1 cellular context compared by ENCODE assay signal in the genomic region with DNA sequence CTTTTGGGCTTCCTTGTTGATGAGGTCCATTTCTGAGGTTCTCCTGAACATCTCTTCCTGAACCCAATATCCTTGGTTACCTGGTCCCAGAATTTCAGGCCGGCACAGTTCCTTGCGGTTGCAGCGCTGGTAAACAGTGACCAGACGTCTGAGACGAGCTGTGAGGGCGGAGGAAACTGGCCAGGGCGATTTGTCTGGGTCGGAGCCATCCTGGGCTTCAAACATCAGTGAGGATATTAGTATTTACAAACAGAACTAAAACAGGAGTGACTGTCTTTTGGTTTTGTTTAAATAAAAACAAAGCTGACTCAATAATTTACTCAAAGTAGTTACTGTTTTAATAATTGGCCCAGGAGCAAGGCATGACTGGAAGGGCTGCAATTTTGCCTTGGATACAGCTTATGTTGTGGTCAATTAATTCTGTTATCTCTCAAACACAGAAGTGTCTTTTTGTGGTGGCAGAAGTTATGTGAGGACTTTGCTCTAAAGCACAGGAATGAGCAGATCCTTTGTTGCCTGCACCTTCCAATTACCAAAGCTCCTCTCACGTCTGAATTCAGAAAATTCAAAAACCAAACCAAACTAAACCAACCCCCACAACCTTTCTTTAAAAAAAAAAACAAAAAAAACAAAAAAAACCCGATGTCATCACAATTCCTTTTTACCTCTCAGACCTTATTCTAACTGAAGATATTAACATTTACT.
TF ChIP-seq lines count a peak whose summit lies in the region.

No MANE protein-coding gene starts in this region.

TF ChIP-seq in K562, 482 proteins besides CTCF, POLR2A, EP300 and RAD21 (continued from another document):
- no peak for TF ChIP-seq REST (CRISPR knock-in tag; IDR thresholded peaks at IDR 0.05; ENCODE audit: low read depth)
- no peak for TF ChIP-seq ZFX (CRISPR knock-in tag; IDR thresholded peaks at IDR 0.05)
- TF ChIP-seq NUFIP1 (IDR thresholded peaks at IDR 0.05; ENCODE audit: partially characterized antibody) = peak; percentile 26
- no peak for TF ChIP-seq NCOA4 (IDR thresholded peaks at IDR 0.05; ENCODE audit: partially characterized antibody)
- no peak for TF ChIP-seq CTBP1 (IDR thresholded peaks at IDR 0.05; ENCODE audit: borderline replicate concordance)
- TF ChIP-seq, protein P1, sequence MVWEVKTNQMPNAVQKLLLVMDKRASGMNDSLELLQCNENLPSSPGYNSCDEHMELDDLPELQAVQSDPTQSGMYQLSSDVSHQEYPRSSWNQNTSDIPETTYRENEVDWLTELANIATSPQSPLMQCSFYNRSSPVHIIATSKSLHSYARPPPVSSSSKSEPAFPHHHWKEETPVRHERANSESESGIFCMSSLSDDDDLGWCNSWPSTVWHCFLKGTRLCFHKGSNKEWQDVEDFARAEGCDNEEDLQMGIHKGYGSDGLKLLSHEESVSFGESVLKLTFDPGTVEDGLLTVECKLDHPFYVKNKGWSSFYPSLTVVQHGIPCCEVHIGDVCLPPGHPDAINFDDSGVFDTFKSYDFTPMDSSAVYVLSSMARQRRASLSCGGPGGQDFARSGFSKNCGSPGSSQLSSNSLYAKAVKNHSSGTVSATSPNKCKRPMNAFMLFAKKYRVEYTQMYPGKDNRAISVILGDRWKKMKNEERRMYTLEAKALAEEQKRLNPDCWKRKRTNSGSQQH (CRISPR knock-in tag; IDR thresholded peaks at IDR 0.05) = no peak
- TF ChIP-seq JUND (IDR thresholded peaks at IDR 0.05; ENCODE audit: borderline replicate concordance, low read depth, low read length) = peak; percentile 60; the same call in 1 of the 2 replicates
- TF ChIP-seq JUND (tag; IDR thresholded peaks at IDR 0.05; ENCODE audit: borderline replicate concordance, low read depth, low read length) = no peak; the same call in 2 of the 3 replicates
- 0 out of 2 replicates have a peak, but pooled peaks have one; percentile 70 for TF ChIP-seq GTF2E2 (tag; IDR thresholded peaks at IDR 0.05)
- peak; percentile 93 for TF ChIP-seq SMARCE1 (IDR thresholded peaks at IDR 0.05)
- TF ChIP-seq NEUROD1 (IDR thresholded peaks at IDR 0.05; ENCODE audit: borderline replicate concordance, low read depth, low read length, partially characterized antibody) = no peak
- peak; percentile 82 for TF ChIP-seq NCOR1 (IDR thresholded peaks at IDR 0.05)
- TF ChIP-seq IRF2 (CRISPR knock-in tag; IDR thresholded peaks at IDR 0.05) = no peak
- TF ChIP-seq BHLHE40 (IDR thresholded peaks at IDR 0.05; ENCODE audit: low read length) = peak; percentile 25; the same call in 1 of the 2 replicates
- no peak for TF ChIP-seq KLF6 (CRISPR knock-in tag; IDR thresholded peaks at IDR 0.05; ENCODE audit: borderline replicate concordance)
- TF ChIP-seq TAF1 (IDR thresholded peaks at IDR 0.05; ENCODE audit: control insufficient read depth, extremely low read depth, insufficient read depth, low read length, severe bottlenecking) = no peak
- TF ChIP-seq, protein P2, sequence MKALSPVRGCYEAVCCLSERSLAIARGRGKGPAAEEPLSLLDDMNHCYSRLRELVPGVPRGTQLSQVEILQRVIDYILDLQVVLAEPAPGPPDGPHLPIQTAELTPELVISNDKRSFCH (CRISPR knock-in tag; IDR thresholded peaks at IDR 0.05) = no peak
- TF ChIP-seq, protein P2 (tag; IDR thresholded peaks at IDR 0.05) = peak; percentile 34; the same call in 1 of the 2 replicates
- no peak for TF ChIP-seq CREB5 (CRISPR knock-in tag; IDR thresholded peaks at IDR 0.05)
- TF ChIP-seq ZC3H11A (IDR thresholded peaks at IDR 0.05; ENCODE audit: low read depth, low read length) = no peak
- TF ChIP-seq ELK1 (CRISPR knock-in tag; IDR thresholded peaks at IDR 0.05) = no peak
- peak; percentile 94 for TF ChIP-seq ZNF316 (IDR thresholded peaks at IDR 0.05)
- no peak for TF ChIP-seq SMAD1 (IDR thresholded peaks at IDR 0.05; ENCODE audit: low read depth, low read length, partially characterized antibody)
- TF ChIP-seq, protein P3, sequence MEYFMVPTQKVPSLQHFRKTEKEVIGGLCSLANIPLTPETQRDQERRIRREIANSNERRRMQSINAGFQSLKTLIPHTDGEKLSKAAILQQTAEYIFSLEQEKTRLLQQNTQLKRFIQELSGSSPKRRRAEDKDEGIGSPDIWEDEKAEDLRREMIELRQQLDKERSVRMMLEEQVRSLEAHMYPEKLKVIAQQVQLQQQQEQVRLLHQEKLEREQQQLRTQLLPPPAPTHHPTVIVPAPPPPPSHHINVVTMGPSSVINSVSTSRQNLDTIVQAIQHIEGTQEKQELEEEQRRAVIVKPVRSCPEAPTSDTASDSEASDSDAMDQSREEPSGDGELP (CRISPR knock-in tag; IDR thresholded peaks at IDR 0.05; ENCODE audit: borderline replicate concordance) = 0 out of 2 replicates have a peak, but pooled peaks have one; percentile 16
- no peak for TF ChIP-seq PHB (CRISPR knock-in tag; IDR thresholded peaks at IDR 0.05)
- TF ChIP-seq LEF1 (IDR thresholded peaks at IDR 0.05) = peak; percentile 91
- TF ChIP-seq SMARCB1 (IDR thresholded peaks at IDR 0.05; ENCODE audit: insufficient read length, low read depth) = peak; percentile 90
- no peak for TF ChIP-seq AFF4 (CRISPR knock-in tag; IDR thresholded peaks at IDR 0.05)
TF ChIP-seq in K562: peak in this region for 71.
